Comparison of ENCODE assay signal across 11 cellular contexts in the genomic region with DNA sequence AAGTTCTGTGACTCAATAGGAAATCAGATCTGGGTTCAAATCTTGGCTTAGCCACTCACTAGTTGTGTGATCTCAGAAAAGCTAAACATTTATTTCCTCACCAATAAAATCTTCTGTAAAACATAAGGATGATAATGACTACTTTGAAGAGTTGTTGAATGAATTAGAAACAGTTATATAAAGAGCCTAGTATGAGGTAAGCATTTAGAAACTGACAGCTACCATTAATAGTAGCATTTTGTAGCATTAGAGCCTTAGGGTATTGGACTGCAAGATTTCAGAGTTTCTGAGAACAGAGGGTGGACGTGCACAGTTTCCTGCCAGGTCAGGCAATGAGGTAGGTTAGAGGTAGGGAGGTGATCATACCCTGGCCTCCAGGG.
A peak's percentile ranks its signal among the peaks of the same experiment; 100 is the strongest.
DNase-seq lines count a peak whose midpoint lies in the region; ATAC-seq, FAIRE-seq and TF ChIP-seq lines count a peak whose summit lies in the region.
"Had no signal": no experiment of that assay in that cellular context is flagged by ENCODE, and none has a peak within 500 bp of the region (broad histone marks: within the 10 kb centered on the region; RNA-seq: fewer than 3 reads in every experiment).

No MANE protein-coding gene starts in this region.

- no peaks in the 10 kb centered on the region for H3K9me3 ChIP-seq in A549

- H3K27ac Mint-ChIP-seq in MCF 10A (ENCODE audit: low read depth, unreplicated experiment): no peak overlapping the region

- FAIRE-seq in A549 (lab: Jason Lieb, UNC): no peak
- FAIRE-seq: endometrium had no signal

- TF ChIP-seq POLR2A in A549 (IDR thresholded peaks at IDR 0.05; ENCODE audit: low read length): no peak

- CTCF ChIA-PET in A549 (lab: Yijun Ruan, JAX) (interaction anchor here (0.9 kb wide), 1 partner anchor 103 kb away, joined by 3 read pairs; no protein-coding TSS in a partner anchor), MCF 10A (lab: Yijun Ruan, JAX) (interaction anchor here (0.7 to 1.2 kb wide), 2 partner anchors 123 to 251 kb away, joined by 3 read pairs; no protein-coding TSS in a partner anchor)

- DNase-seq in A549 (ENCODE audit: low read depth in 1 of 2, low spot score in 1 of 2) (no peak), 8988T (no peak), left lobe of liver (ENCODE audit: low spot score) (no peak), MCF 10A (ENCODE audit: unreplicated experiment) (no peak)
- no peak for DNase-seq in activated CD8-positive, alpha-beta memory T cell treated with anti-CD3 and anti-CD28 coated beads for 24 hours
- DNase-seq: NCI-H748 treated with DMSO at 0.1 percent for 48 hours, T-helper 1 cell had no signal

- intact Hi-C loops in MCF 10A (cut with micrococcal nuclease): no loop called here

- no TSS peak for BruUV-seq in MCF 10A (replicated peaks; lab: Mats Ljungman, UMichigan)

- H3K27me3 Mint-ChIP-seq in MCF 10A (ENCODE audit: insufficient read depth, unreplicated experiment): no peaks in the 10 kb centered on the region

- H3K4me1 Mint-ChIP-seq in MCF 10A (ENCODE audit: insufficient read depth, unreplicated experiment): peaks cover 23% of the 10 kb centered on the region

- H3K27ac ChIP-seq in A549: peak overlapping the region; percentile 45 to 68

- TF ChIP-seq EP300 in A549 (IDR thresholded peaks at IDR 0.05): no peak

- peaks cover 14% of the 10 kb centered on the region for H3K4me1 ChIP-seq in A549

- TF ChIP-seq CTCF in A549 (IDR thresholded peaks at IDR 0.05) (no peak), MCF 10A (IDR thresholded peaks at IDR 0.05; ENCODE audit: unreplicated experiment) (no peak)

- H3K9me3 Mint-ChIP-seq in MCF 10A (ENCODE audit: unreplicated experiment): no peaks in the 10 kb centered on the region

- ATAC-seq in A549: peak in 1 of 2 experiments; percentile 28; a peak in 2 of 6 replicates
- ATAC-seq in GM19328 (IDR thresholded peaks at IDR 0.05; ENCODE audit: unreplicated experiment): peak; percentile 18
- peak; percentile 29 for ATAC-seq in HG02623 (IDR thresholded peaks at IDR 0.05; ENCODE audit: unreplicated experiment)
- peak; percentile 25 for ATAC-seq in HG03442 (IDR thresholded peaks at IDR 0.05; ENCODE audit: unreplicated experiment)
- no peak for ATAC-seq in left lobe of liver

- 78% methylated on average over 1 of the region's 1 CpG for WGBS in A549 (ENCODE audit: missing lambda C conversion rate)

- no peak overlapping the region for H3K4me3 ChIP-seq in A549

- TF ChIP-seq RAD21 in A549 (conservative IDR thresholded peaks at IDR 0.05 in 1 of 2, IDR thresholded peaks at IDR 0.05 in 1 of 2): no peak

- H3K36me3 Mint-ChIP-seq in MCF 10A (ENCODE audit: insufficient read depth, unreplicated experiment): no peaks in the 10 kb centered on the region

- H3K4me2 ChIP-seq in A549: peak overlapping the region; percentile 61

- POLR2A ChIA-PET in A549 (lab: Yijun Ruan, JAX): interaction anchor here (1.0 to 2.4 kb wide), 2 partner anchors 7 to 26 kb away, joined by 3 to 11 read pairs; no protein-coding TSS in a partner anchor
- POLR2A ChIA-PET in MCF 10A (lab: Yijun Ruan, JAX): interaction anchor here (0.6 to 1.2 kb wide), 2 partner anchors 26 to 187 kb away, joined by 3 to 5 read pairs; no protein-coding TSS in a partner anchor

- no peak overlapping the region for H3K4me3 Mint-ChIP-seq in MCF 10A (ENCODE audit: unreplicated experiment)

TF ChIP-seq in A549, 52 proteins besides CTCF, POLR2A, EP300 and RAD21:
- TF ChIP-seq HEYL (CRISPR knock-in tag; IDR thresholded peaks at IDR 0.05) (no peak), RARB (CRISPR knock-in tag; IDR thresholded peaks at IDR 0.05) (no peak), CHD4 (IDR thresholded peaks at IDR 0.05; ENCODE audit: borderline replicate concordance) (no peak), ZNF302 (CRISPR knock-in tag; IDR thresholded peaks at IDR 0.05) (no peak), MAFK (IDR thresholded peaks at IDR 0.05; ENCODE audit: partially characterized antibody) (no peak), SMC3 (IDR thresholded peaks at IDR 0.05) (no peak), FOSL2 (IDR thresholded peaks at IDR 0.05) (no peak), FOSL2 (CRISPR knock-in tag; IDR thresholded peaks at IDR 0.05) (no peak), SREBF2 (IDR thresholded peaks at IDR 0.05) (no peak), ZSCAN20 (CRISPR knock-in tag; IDR thresholded peaks at IDR 0.05) (no peak), TFCP2L1 (CRISPR knock-in tag; IDR thresholded peaks at IDR 0.05) (no peak), RNF2 (IDR thresholded peaks at IDR 0.05; ENCODE audit: borderline replicate concordance, low read depth) (no peak), POLR2AphosphoS2 (conservative IDR thresholded peaks at IDR 0.05; ENCODE audit: low read length) (no peak), BHLHE40 (IDR thresholded peaks at IDR 0.05; ENCODE audit: low read depth, low read length) (no peak)
- TF ChIP-seq, protein P1, sequence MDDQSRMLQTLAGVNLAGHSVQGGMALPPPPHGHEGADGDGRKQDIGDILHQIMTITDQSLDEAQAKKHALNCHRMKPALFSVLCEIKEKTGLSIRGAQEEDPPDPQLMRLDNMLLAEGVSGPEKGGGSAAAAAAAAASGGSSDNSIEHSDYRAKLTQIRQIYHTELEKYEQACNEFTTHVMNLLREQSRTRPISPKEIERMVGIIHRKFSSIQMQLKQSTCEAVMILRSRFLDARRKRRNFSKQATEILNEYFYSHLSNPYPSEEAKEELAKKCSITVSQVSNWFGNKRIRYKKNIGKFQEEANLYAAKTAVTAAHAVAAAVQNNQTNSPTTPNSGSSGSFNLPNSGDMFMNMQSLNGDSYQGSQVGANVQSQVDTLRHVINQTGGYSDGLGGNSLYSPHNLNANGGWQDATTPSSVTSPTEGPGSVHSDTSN (IDR thresholded peaks at IDR 0.05): no peak
- TF ChIP-seq, protein P2, sequence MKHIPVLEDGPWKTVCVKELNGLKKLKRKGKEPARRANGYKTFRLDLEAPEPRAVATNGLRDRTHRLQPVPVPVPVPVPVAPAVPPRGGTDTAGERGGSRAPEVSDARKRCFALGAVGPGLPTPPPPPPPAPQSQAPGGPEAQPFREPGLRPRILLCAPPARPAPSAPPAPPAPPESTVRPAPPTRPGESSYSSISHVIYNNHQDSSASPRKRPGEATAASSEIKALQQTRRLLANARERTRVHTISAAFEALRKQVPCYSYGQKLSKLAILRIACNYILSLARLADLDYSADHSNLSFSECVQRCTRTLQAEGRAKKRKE (CRISPR knock-in tag; IDR thresholded peaks at IDR 0.05; ENCODE audit: low read depth): no peak
- TF ChIP-seq, protein P3, sequence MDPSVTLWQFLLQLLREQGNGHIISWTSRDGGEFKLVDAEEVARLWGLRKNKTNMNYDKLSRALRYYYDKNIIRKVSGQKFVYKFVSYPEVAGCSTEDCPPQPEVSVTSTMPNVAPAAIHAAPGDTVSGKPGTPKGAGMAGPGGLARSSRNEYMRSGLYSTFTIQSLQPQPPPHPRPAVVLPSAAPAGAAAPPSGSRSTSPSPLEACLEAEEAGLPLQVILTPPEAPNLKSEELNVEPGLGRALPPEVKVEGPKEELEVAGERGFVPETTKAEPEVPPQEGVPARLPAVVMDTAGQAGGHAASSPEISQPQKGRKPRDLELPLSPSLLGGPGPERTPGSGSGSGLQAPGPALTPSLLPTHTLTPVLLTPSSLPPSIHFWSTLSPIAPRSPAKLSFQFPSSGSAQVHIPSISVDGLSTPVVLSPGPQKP (IDR thresholded peaks at IDR 0.05; ENCODE audit: low read depth, low read length): no peak
